ENCODE assay signal across 15 cellular contexts in the genomic region with DNA sequence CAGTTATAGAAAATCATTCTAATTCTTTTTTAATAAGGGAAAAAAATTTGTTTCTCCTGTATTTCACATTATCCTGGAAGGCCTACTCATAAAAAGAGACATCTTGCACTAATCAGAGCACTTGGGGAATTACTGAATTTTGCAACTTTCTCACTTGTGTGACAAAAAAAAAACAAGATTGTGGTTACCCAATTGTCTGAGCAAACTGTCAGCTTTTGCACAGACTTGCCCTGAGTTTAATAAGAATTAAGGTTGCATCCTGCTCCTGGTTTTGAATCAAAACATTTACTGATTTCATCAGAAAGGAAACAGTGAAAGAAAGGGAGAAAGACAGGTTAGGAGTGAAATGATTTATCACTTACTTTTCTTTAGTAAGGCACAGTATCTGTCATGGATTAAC. TPM values are rescaled to one million over a fixed set of nuclear protein-coding genes. Genes with fewer than 3 reads are reported as not detected.
DNase-seq lines count a peak whose midpoint lies in the region; FAIRE-seq and TF ChIP-seq lines count a peak whose summit lies in the region.
"Had no signal": no experiment of that assay in that cellular context is flagged by ENCODE, and none has a peak within 500 bp of the region (broad histone marks: within the 10 kb centered on the region; RNA-seq: fewer than 3 reads in every experiment).

No MANE protein-coding gene starts in this region.

- TF ChIP-seq CTCF in AG10803 (conservative IDR thresholded peaks at IDR 0.05; ENCODE audit: low read length) (no peak), breast epithelium (IDR thresholded peaks at IDR 0.05) (no peak), keratinocyte (optimal IDR thresholded peaks at IDR 0.05 in 1 of 3, IDR thresholded peaks at IDR 0.05 in 1 of 3, conservative IDR thresholded peaks at IDR 0.05 in 1 of 3; ENCODE audit: extremely low read depth in 1 of 3, insufficient read depth in 2 of 3, low read length in 3 of 3) (no peak), ascending aorta (IDR thresholded peaks at IDR 0.05) (no peak)

- peak; percentile 23 for FAIRE-seq in HTR-8/SVneo (lab: Jason Lieb, UNC)
- peak; percentile 93 for FAIRE-seq in keratinocyte (lab: Jason Lieb, UNC)

- no peak overlapping the region for H3K4me3 ChIP-seq in AG10803 (ENCODE audit: low read length)
- H3K4me3 ChIP-seq in breast epithelium, result no peak overlapping the region
- H3K4me3 ChIP-seq in keratinocyte (ENCODE audit: control insufficient read depth in 2 of 3, extremely low read depth in 1 of 3, insufficient read depth in 2 of 3, low read depth in 1 of 3, low read length in 3 of 3), result no peak overlapping the region
- H3K4me3 ChIP-seq in ascending aorta, result no peak overlapping the region
- H3K4me3 ChIP-seq: right atrium auricular region had no signal

- H3K9me3 ChIP-seq in breast epithelium (no peaks in the 10 kb centered on the region), keratinocyte (ENCODE audit: control insufficient read depth, low read depth, low read length) (no peaks in the 10 kb centered on the region), ascending aorta (no peaks in the 10 kb centered on the region)
- H3K9me3 ChIP-seq: right atrium auricular region had no signal

- H3K4me1 ChIP-seq in breast epithelium (peaks cover 0 to 8% of the 10 kb centered on the region in 2 donors), keratinocyte (ENCODE audit: control insufficient read depth, extremely low read depth, insufficient read depth, low read length) (peaks cover 43% of the 10 kb centered on the region), ascending aorta (peaks cover 0 to 11% of the 10 kb centered on the region in 2 donors)

- DNase-seq in AG10803 (ENCODE audit: low read depth) (peak; percentile 96), HTR-8/SVneo (ENCODE audit: insufficient read length, low spot score) (no peak), breast epithelium (ENCODE audit: low spot score in 2 of 2) (no peak), keratinocyte (ENCODE audit: low read depth, low spot score) (no peak), NCI-H1048 (lab: John Stamatoyannopoulos, UW) (no peak), ascending aorta (ENCODE audit: low spot score in 2 of 2) (no peak), NCI-H345 treated with DMSO at 0.1 percent for 48 hours (lab: John Stamatoyannopoulos, UW; ENCODE audit: unreplicated experiment) (no peak), NCI-H1092 (lab: John Stamatoyannopoulos, UW) (no peak)
- DNase-seq: activated CD4-positive, CD25-positive, alpha-beta regulatory T cell; NCI-H1105; NCI-H526 had no signal

- peak overlapping the region; percentile 38 for H3K4me2 ChIP-seq in keratinocyte (ENCODE audit: control insufficient read depth, extremely low read depth, insufficient read depth, low read depth, low read length)

- peak overlapping the region; percentile 29 to 68 for H3K27ac ChIP-seq in breast epithelium
- H3K27ac ChIP-seq in keratinocyte (ENCODE audit: control insufficient read depth, insufficient read depth, low read length), result peak overlapping the region; percentile 83
- H3K27ac ChIP-seq in ascending aorta, result no peak overlapping the region
- H3K27ac ChIP-seq: right atrium auricular region had no signal

- H3K27me3 ChIP-seq in breast epithelium, result no peaks in the 10 kb centered on the region
- H3K27me3 ChIP-seq in keratinocyte (ENCODE audit: control insufficient read depth, extremely low read depth, insufficient read depth, low read length), result no peaks in the 10 kb centered on the region
- no peaks in the 10 kb centered on the region for H3K27me3 ChIP-seq in ascending aorta
- H3K27me3 ChIP-seq: right atrium auricular region had no signal

- H4K20me1 ChIP-seq in keratinocyte (ENCODE audit: control insufficient read depth, extremely low read depth, insufficient read depth, low read length), result no peaks in the 10 kb centered on the region

- no peak overlapping the region for H2AFZ ChIP-seq in keratinocyte (ENCODE audit: control insufficient read depth, low read length)

- H3K9me1 ChIP-seq in keratinocyte (ENCODE audit: control insufficient read depth, extremely low read depth, insufficient read depth, low read length), result no peaks in the 10 kb centered on the region

- H3K9ac ChIP-seq in keratinocyte (ENCODE audit: control insufficient read depth, extremely low read depth, insufficient read depth, low read length), result peak overlapping the region; percentile 11

- intact Hi-C loops in breast epithelium (cut with DNase I; ENCODE audit: low total_unique reads) (no loop called here), ascending aorta (cut with DNase I) (no loop called here)

- no peak for TF ChIP-seq POLR2A in breast epithelium (IDR thresholded peaks at IDR 0.05)

- dilution Hi-C loops in keratinocyte (cut with MboI; ENCODE audit: extremely low pct_ligation_motif_present, low sequenced_read_pairs), result no loop called here

- no peaks in the 10 kb centered on the region for H3K79me2 ChIP-seq in keratinocyte (ENCODE audit: control insufficient read depth, insufficient read depth, low read length)

- no peaks in the 10 kb centered on the region for H3K36me3 ChIP-seq in breast epithelium
- H3K36me3 ChIP-seq in keratinocyte (ENCODE audit: control insufficient read depth in 2 of 2, extremely low read depth in 1 of 2, insufficient read depth in 2 of 2, low read length in 2 of 2), result no peaks in the 10 kb centered on the region
- no peaks in the 10 kb centered on the region for H3K36me3 ChIP-seq in ascending aorta
- H3K36me3 ChIP-seq: right atrium auricular region had no signal

RNA-seq across cellular contexts. Expression of a gene that starts 10.6 kb away (rescaled TPM):
- 1 to 10 TPM; 6.6 to 9.5 (median 9.4) TPM for total RNA-seq in breast epithelium
- polyA plus RNA-seq in keratinocyte, result 43.7 to 50.4 TPM (median 47.2 TPM) in 3 replicates
- 10.4 TPM for polyA plus RNA-seq in keratinocyte (2011; ENCODE audit: low read depth)
- 39.3 and 43.7 TPM in 2 replicates for polyA plus RNA-seq in keratinocyte (2011; cell fraction: cytosol; rRNA removed)
- 125 and 148 TPM in 2 replicates for polyA plus RNA-seq in keratinocyte (2011; cell fraction: nucleus; rRNA removed)
- polyA plus RNA-seq in keratinocyte (2012; ENCODE audit: low replicate concordance), result 29.9 and 39.2 TPM in 2 replicates
- polyA minus RNA-seq in keratinocyte, result 78.3 to 85.8 TPM (median 84.7 TPM) in 3 replicates
- 50.3 TPM for polyA minus RNA-seq in keratinocyte (2011; cell fraction: cytosol; rRNA and poly(A)+ RNA removed)
- 58.7 and 102 TPM in 2 replicates for polyA minus RNA-seq in keratinocyte (2011; cell fraction: nucleus; rRNA and poly(A)+ RNA removed)
- 50.6 TPM for total RNA-seq in ascending aorta
- polyA plus RNA-seq: CD14-positive monocyte had no signal

RNA-seq across cellular contexts. Expression of a gene that starts 53.0 kb away (rescaled TPM):
- under 1 TPM in 1 of 3 donors, not detected in 2; 0.29 TPM for total RNA-seq in breast epithelium
- 0.03 to 0.05 TPM in 2 of 3 replicates, not detected in the other for polyA plus RNA-seq in keratinocyte
- 0.17 TPM for polyA plus RNA-seq in keratinocyte (2011; ENCODE audit: low read depth)
- 0.06 TPM in 2 replicates for polyA plus RNA-seq in keratinocyte (2011; cell fraction: cytosol; rRNA removed)
- 0.25 TPM in 1 of 2 replicates, not detected in the other for polyA plus RNA-seq in keratinocyte (2011; cell fraction: nucleus; rRNA removed)
- polyA plus RNA-seq in keratinocyte (2012; ENCODE audit: low replicate concordance), result not detected in 2 replicates
- not detected in 3 replicates for polyA minus RNA-seq in keratinocyte
- not detected for polyA minus RNA-seq in keratinocyte (2011; cell fraction: cytosol; rRNA and poly(A)+ RNA removed)
- polyA minus RNA-seq in keratinocyte (2011; cell fraction: nucleus; rRNA and poly(A)+ RNA removed), result not detected in 2 replicates
- not detected for total RNA-seq in ascending aorta
- total RNA-seq: activated T-helper 1 cell treated with anti-CD3 and anti-CD28 coated beads, Interleukin-12 subunit alpha, Interleukin-12 subunit beta, Interleukin-2, Interleukin-4 antibody, amounts not matched to agents 30 ng/mL and 10 ng/mL and 1 ng/mL, durations not matched to agents 14 hours and 24 hours and 36 hours; SK-MEL-5 had no signal
- polyA plus RNA-seq: CD14-positive monocyte had no signal

Comparison
In these comparisons a context has a peak if more than half of its experiments do, and no peak if none do; other contexts are left out.
1. H3K27ac ChIP-seq: peak in breast epithelium (2 of 2) and keratinocyte (single experiment); none in ascending aorta (0 of 2).